1 cellular context compared by ENCODE assay signal in the genomic region with DNA sequence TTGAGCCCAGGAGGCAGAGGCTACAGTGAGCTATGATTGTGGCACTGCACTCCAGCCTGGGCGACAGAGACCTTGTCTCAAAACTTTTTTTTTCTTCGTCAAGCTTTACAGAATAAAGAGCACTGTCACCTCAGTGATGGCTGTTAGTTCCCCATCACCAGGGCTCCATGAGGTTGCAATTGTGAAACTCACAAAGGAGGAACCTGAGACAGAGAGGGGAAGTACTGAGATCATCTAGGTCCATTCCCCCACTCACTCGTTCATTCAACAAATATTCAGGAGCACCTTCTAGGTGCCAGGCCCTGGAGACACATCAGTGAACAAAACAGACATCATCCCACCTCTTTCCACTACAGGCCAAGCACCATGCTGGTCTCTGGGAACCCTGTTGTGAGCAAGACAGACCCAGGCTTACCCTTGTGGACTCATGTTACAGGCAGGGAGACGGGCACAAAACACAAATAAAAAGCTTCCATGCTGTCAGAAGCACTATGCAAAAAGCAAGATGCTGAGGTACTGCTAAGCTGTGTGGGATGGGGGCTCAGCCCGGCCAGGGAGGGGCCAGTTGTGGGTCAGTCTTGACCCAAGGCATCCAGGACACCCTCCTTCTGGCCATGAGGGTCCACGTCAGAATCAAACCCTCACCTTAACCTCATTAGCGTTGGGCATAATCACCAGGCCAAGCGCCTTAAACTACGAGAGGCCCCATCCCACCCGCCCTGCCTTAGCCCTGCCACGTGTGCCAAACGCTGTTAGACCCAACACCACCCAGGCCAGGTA.
TF ChIP-seq lines count a peak whose summit lies in the region.

No MANE protein-coding gene starts in this region.

TF ChIP-seq in H1, 55 proteins besides CTCF, POLR2A, EP300 and RAD21:
- TF ChIP-seq ATF2 (IDR thresholded peaks at IDR 0.05; ENCODE audit: low read length) (no peak), SAP30 (IDR thresholded peaks at IDR 0.05; ENCODE audit: insufficient read depth, insufficient replicate concordance, low read length) (no peak), CEBPB (IDR thresholded peaks at IDR 0.05; ENCODE audit: low read depth, low read length) (no peak), KDM4A (IDR thresholded peaks at IDR 0.05; ENCODE audit: low read depth, low read length, severe bottlenecking) (no peak)
